ENCODE assay signal across 9 cellular contexts in the genomic region with DNA sequence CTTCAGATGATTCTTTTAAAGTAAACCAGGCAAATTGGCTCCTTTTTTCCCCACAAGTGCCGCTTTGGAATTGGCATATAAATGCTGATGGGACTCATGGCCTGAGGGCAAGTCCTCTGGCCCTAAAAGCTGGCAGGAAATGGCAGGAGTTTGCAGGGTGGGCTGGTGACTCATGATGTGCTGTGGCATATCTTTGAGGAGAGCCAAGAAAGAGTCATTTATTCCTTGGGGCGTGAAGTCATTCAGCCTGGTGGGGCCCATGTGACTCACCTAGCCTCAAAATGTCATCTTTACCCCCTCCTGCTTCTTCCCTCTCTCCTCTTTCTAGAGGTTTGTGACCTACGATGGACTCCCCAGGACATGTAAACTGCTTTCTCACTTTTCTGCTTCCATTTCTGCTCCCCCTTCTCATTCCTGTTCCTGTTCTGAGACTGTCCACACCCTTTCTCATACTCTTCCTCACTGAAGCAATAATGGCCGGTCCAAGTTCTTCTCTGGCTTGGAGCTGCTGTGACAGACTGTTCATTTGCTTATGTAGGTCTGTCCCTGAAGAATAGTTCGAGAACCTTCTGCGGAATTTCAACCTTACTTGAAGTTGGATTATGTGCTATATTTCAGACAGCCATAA.
DNase-seq lines count a peak whose midpoint lies in the region; ATAC-seq and TF ChIP-seq lines count a peak whose summit lies in the region.
"Had no signal": no experiment of that assay in that cellular context is flagged by ENCODE, and none has a peak within 500 bp of the region (broad histone marks: within the 10 kb centered on the region; RNA-seq: fewer than 3 reads in every experiment).

No MANE protein-coding gene starts in this region.

- DNase-seq in COLO829 (ENCODE audit: low spot score) (peak; percentile 90), neural crest cell (ENCODE audit: low read depth, low spot score) (no peak), posterior cingulate gyrus (no peak), GM20000 (ENCODE audit: low spot score) (no peak)
- DNase-seq in activated naive CD4-positive, alpha-beta T cell treated with anti-CD3 and anti-CD28 coated beads, Interleukin-2, amount 50 U/mL, for 72 hours (ENCODE audit: low spot score in 2 of 2) = peak; percentile 41 to 72
- DNase-seq: pancreas had no signal

- peak; percentile 95 to 98 for ATAC-seq in activated naive CD4-positive, alpha-beta T cell treated with anti-CD3 and anti-CD28 coated beads, Interleukin-2, amount 50 U/mL, for 72 hours
- ATAC-seq in GM18517 (IDR thresholded peaks at IDR 0.05; ENCODE audit: unreplicated experiment) (no peak), HG02623 (IDR thresholded peaks at IDR 0.05; ENCODE audit: unreplicated experiment) (no peak)

- peaks cover 7 to 14% of the 10 kb centered on the region in 2 donors for H3K36me3 Mint-ChIP-seq in activated naive CD4-positive, alpha-beta T cell treated with anti-CD3 and anti-CD28 coated beads, Interleukin-2, amount 50 U/mL, for 72 hours
- H3K36me3 Mint-ChIP-seq in neural crest cell (ENCODE audit: low read depth) = peaks cover 17% of the 10 kb centered on the region

- H3K9me3 Mint-ChIP-seq in activated naive CD4-positive, alpha-beta T cell treated with anti-CD3 and anti-CD28 coated beads, Interleukin-2, amount 50 U/mL, for 72 hours = peaks cover 5 to 13% of the 10 kb centered on the region in 2 donors
- peaks cover 4% of the 10 kb centered on the region for H3K9me3 Mint-ChIP-seq in neural crest cell

- no peaks in the 10 kb centered on the region for H3K27me3 Mint-ChIP-seq in neural crest cell (ENCODE audit: low read depth)

- H3K36me3 ChIP-seq in KOPT-K1 (ENCODE audit: insufficient read depth, low read length) = peaks cover 54% of the 10 kb centered on the region
- H3K36me3 ChIP-seq: pancreas had no signal

- peak overlapping the region in 1 of 2 donors; percentile 82 for H3K27ac Mint-ChIP-seq in activated naive CD4-positive, alpha-beta T cell treated with anti-CD3 and anti-CD28 coated beads, Interleukin-2, amount 50 U/mL, for 72 hours
- H3K27ac Mint-ChIP-seq in neural crest cell (ENCODE audit: unreplicated experiment) = peak overlapping the region; percentile 3

- H3K4me3 Mint-ChIP-seq in neural crest cell = no peak overlapping the region

- peaks cover 29% of the 10 kb centered on the region for H3K9me3 ChIP-seq in KOPT-K1 (ENCODE audit: insufficient read depth, low read length, poor library complexity, severe bottlenecking)
- H3K9me3 ChIP-seq: pancreas had no signal

- H3K4me1 Mint-ChIP-seq in neural crest cell = peaks cover 31% of the 10 kb centered on the region

- peak overlapping the region; percentile 63 for H3K27ac ChIP-seq in KOPT-K1 (ENCODE audit: low read depth, low read length, poor library complexity, severe bottlenecking)
- H3K27ac ChIP-seq: pancreas had no signal

- intact Hi-C loops in posterior cingulate gyrus (cut with DNase I) = no loop called here

- TF ChIP-seq CTCF in neural crest cell (conservative IDR thresholded peaks at IDR 0.05) = no peak
- TF ChIP-seq CTCF in GM20000 (IDR thresholded peaks at IDR 0.05; ENCODE audit: extremely low read depth, missing control alignments) = no peak

Comparison
In these comparisons a context has a peak if more than half of its experiments do, and no peak if none do; other contexts are left out.
1. DNase-seq: peak in COLO829 (single experiment) and activated naive CD4-positive, alpha-beta T cell treated with anti-CD3 and anti-CD28 coated beads, Interleukin-2, amount 50 U/mL, for 72 hours (2 of 2); none in neural crest cell (single experiment), posterior cingulate gyrus (0 of 10) and GM20000 (single experiment).
2. ATAC-seq: peak in activated naive CD4-positive, alpha-beta T cell treated with anti-CD3 and anti-CD28 coated beads, Interleukin-2, amount 50 U/mL, for 72 hours (2 of 2); none in GM18517 (single experiment) and HG02623 (single experiment).